ENCODE assay signal across 8 cellular contexts in genomic region chr22:16917144-16918003, GRCh38.
DNase-seq lines count a peak whose midpoint lies in the region; ATAC-seq, FAIRE-seq and TF ChIP-seq lines count a peak whose summit lies in the region.

No MANE protein-coding gene starts in this region.

- H3K27ac ChIP-seq in PC-9: no peak overlapping the region

- no peak for ATAC-seq in HG02938 (IDR thresholded peaks at IDR 0.05; ENCODE audit: unreplicated experiment)

- peaks cover 5% of the 10 kb centered on the region for H3K27me3 ChIP-seq in PC-9 (ENCODE audit: insufficient read depth, low read depth)

- no peak overlapping the region for H3K4me2 ChIP-seq in PC-9

- H3K4me1 ChIP-seq in PC-9 (replicated peaks; ENCODE audit: insufficient read depth): no peaks in the 10 kb centered on the region

- peak; percentile 49 for FAIRE-seq in G401.6 (lab: Jason Lieb, UNC)

- peak; percentile 65 for TF ChIP-seq CTCF in PC-9 (conservative IDR thresholded peaks at IDR 0.05)

- H3F3A ChIP-seq in PC-9 (ENCODE audit: insufficient read depth, low read depth): no peaks in the 10 kb centered on the region

- H3K9me2 ChIP-seq in PC-9 (ENCODE audit: insufficient read depth): no peaks in the 10 kb centered on the region

- H2AFZ ChIP-seq in PC-9: no peak overlapping the region

- POLR2A ChIA-PET in PC-9 (lab: Charles Lee; ENCODE audit: unreplicated experiment): no interaction called here

- intact Hi-C loops in PC-9 (cut with micrococcal nuclease; ENCODE audit: unreplicated experiment): loop anchor here (2.0 to 5.0 kb wide), 2 partner anchors 141 to 585 kb away; no protein-coding TSS in a partner anchor
- intact Hi-C loops in posterior cingulate gyrus (cut with DNase I): loop anchor here (5.0 kb wide), 1 partner anchor 140 kb away; no protein-coding TSS in a partner anchor

- H3K9me3 ChIP-seq in PC-9 (ENCODE audit: insufficient read depth, low read depth): no peaks in the 10 kb centered on the region

- no peaks in the 10 kb centered on the region for H3K79me2 ChIP-seq in PC-9 (ENCODE audit: low read depth)

- CTCF ChIA-PET in PC-9 (lab: Charles Lee): interaction anchor here (0.6 kb wide), 1 partner anchor 584 kb away, joined by 3 read pairs; no protein-coding TSS in a partner anchor

- DNase-seq in HuH-7 (ENCODE audit: low spot score): peak; percentile 57
- DNase-seq in PC-9: peak in 1 of 2 experiments; percentile 37
- peak; percentile 23 for DNase-seq in activated effector memory CD4-positive, alpha-beta T cell treated with Interleukin-2 at 50 U/mL for 16 hours
- DNase-seq in glomerular visceral epithelial cell (ENCODE audit: extremely low spot score): peak; percentile 0
- peak; percentile 28 to 94 (median 77) for DNase-seq in posterior cingulate gyrus
- peak; percentile 57 for DNase-seq in ureter (ENCODE audit: low spot score)

- no TSS peak for BruUV-seq in PC-9 (replicated peaks; lab: Mats Ljungman, UMichigan)

- no peaks in the 10 kb centered on the region for H3K36me3 ChIP-seq in PC-9 (ENCODE audit: low read depth)

- H3K4me3 ChIP-seq in PC-9: no peak overlapping the region

- no peaks in the 10 kb centered on the region for H4K20me1 ChIP-seq in PC-9 (ENCODE audit: insufficient read depth)
